8 cellular contexts compared by ENCODE assay signal in the genomic region with DNA sequence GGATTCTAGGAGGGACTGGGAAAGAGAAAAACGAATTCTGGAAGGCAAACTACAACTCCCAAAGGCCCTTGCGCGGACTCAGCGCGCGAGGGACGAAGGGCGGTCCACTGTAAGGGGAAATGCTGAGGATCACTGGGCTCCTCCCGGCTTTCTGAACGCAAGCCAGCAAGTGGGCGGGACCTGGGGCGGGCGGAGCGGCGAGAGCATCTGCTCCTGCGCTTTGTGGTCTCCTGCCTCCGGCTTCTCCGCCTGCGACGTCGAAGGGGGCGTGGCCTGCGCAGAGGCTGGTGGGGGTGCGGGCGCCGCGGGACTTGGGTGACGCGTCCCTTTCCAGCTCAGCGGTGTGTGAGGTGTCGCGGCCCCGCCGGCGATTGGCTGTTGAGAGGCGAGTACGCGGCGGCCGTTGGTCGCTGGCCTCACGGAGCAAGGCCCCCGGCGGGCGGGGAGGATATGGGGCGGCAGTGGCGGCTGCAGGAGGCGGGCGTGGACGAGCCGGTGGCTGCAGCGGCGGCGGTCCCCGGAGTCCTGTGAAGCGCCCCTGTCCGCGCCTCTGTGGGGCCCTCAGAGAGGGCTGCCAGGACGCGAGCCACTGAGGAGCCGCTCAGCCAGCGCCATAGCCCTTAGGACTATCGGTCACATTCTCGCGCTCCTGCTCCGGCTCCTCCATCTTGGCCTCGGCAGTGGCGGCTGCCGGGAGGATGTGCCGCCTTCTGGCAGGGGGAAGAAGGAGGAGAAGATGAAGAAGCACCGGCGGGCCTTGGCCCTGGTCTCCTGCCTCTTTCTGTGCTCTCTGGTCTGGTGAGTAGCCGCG. TPM values are rescaled to one million over a fixed set of nuclear protein-coding genes. Genes with fewer than 3 reads are reported as not detected.
DNase-seq lines count a peak whose midpoint lies in the region; ATAC-seq and TF ChIP-seq lines count a peak whose summit lies in the region.

A gene with protein sequence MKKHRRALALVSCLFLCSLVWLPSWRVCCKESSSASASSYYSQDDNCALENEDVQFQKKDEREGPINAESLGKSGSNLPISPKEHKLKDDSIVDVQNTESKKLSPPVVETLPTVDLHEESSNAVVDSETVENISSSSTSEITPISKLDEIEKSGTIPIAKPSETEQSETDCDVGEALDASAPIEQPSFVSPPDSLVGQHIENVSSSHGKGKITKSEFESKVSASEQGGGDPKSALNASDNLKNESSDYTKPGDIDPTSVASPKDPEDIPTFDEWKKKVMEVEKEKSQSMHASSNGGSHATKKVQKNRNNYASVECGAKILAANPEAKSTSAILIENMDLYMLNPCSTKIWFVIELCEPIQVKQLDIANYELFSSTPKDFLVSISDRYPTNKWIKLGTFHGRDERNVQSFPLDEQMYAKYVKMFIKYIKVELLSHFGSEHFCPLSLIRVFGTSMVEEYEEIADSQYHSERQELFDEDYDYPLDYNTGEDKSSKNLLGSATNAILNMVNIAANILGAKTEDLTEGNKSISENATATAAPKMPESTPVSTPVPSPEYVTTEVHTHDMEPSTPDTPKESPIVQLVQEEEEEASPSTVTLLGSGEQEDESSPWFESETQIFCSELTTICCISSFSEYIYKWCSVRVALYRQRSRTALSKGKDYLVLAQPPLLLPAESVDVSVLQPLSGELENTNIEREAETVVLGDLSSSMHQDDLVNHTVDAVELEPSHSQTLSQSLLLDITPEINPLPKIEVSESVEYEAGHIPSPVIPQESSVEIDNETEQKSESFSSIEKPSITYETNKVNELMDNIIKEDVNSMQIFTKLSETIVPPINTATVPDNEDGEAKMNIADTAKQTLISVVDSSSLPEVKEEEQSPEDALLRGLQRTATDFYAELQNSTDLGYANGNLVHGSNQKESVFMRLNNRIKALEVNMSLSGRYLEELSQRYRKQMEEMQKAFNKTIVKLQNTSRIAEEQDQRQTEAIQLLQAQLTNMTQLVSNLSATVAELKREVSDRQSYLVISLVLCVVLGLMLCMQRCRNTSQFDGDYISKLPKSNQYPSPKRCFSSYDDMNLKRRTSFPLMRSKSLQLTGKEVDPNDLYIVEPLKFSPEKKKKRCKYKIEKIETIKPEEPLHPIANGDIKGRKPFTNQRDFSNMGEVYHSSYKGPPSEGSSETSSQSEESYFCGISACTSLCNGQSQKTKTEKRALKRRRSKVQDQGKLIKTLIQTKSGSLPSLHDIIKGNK (N-terminal part only) (plus strand): TSS at position 451 of the 811 bp plus-strand sequence. CDS start 286 bp downstream, at position 737.

- peak; percentile 83 for ATAC-seq in HG02678 (IDR thresholded peaks at IDR 0.05; ENCODE audit: unreplicated experiment)
- peak; percentile 89 for ATAC-seq in activated naive CD8-positive, alpha-beta T cell treated with anti-CD3 and anti-CD28 coated beads, Interleukin-2, amount 10 ng/mL, durations not matched to agents 7 days and 5 days (ENCODE audit: low read depth)

- peaks cover 46% of the 10 kb centered on the region for H3K79me2 ChIP-seq in SU-DHL-6 (ENCODE audit: insufficient read depth, low read length)

- H3F3A ChIP-seq in SU-DHL-6 (ENCODE audit: insufficient read depth): no peaks in the 10 kb centered on the region

- peak within 1 kb of the TSS; percentile 69 for H3K4me3 ChIP-seq in SU-DHL-6 (ENCODE audit: insufficient read depth, low read length, poor library complexity, severe bottlenecking)
- H3K4me3 ChIP-seq in ovary: peak within 1 kb of the TSS; percentile 98
- peak within 1 kb of the TSS; percentile 75 to 92 (median 79) for H3K4me3 ChIP-seq in thyroid gland (replicated peaks in 1 of 3)

- H3K9me3 ChIP-seq in SU-DHL-6 (ENCODE audit: insufficient read depth, low read length): no peaks in the 10 kb centered on the region
- H3K9me3 ChIP-seq in ovary: no peaks in the 10 kb centered on the region
- no peaks in the 10 kb centered on the region for H3K9me3 ChIP-seq in thyroid gland

- H3K4me1 Mint-ChIP-seq in activated naive CD8-positive, alpha-beta T cell treated with anti-CD3 and anti-CD28 coated beads, Interleukin-2, amount 10 ng/mL, durations not matched to agents 7 days and 5 days: peaks cover 31% of the 10 kb centered on the region

- H4K20me1 ChIP-seq in SU-DHL-6 (ENCODE audit: low read depth, low read length): peaks cover 31% of the 10 kb centered on the region

- no peaks in the 10 kb centered on the region for H3K9me2 ChIP-seq in SU-DHL-6 (replicated peaks; ENCODE audit: insufficient read depth, low read length)

- POLR2A ChIA-PET in activated naive CD8-positive, alpha-beta T cell treated with anti-CD3 and anti-CD28 coated beads, Interleukin-2, amount 10 ng/mL, durations not matched to agents 7 days and 5 days (lab: Charles Lee): interaction anchor here (0.6 to 1.5 kb wide), 15 partner anchors 11 to 1335 kb away, joined by 3 to 6 read pairs (median 3); partner anchors contain the start of genes FASLG, GAS5, PIGC and TNFSF4

- peaks cover 5% of the 10 kb centered on the region for H3K36me3 Mint-ChIP-seq in activated naive CD8-positive, alpha-beta T cell treated with anti-CD3 and anti-CD28 coated beads, Interleukin-2, amount 10 ng/mL, durations not matched to agents 7 days and 5 days

- peak within 1 kb of the TSS; percentile 70 for H3K27ac ChIP-seq in SU-DHL-6 (ENCODE audit: low read depth, low read length)
- H3K27ac ChIP-seq in ovary: peak within 1 kb of the TSS; percentile 82 to 95
- H3K27ac ChIP-seq in thyroid gland: peak within 1 kb of the TSS; percentile 96 to 98 (median 97)

- peak within 1 kb of the TSS; percentile 77 for H3K9ac ChIP-seq in SU-DHL-6 (ENCODE audit: low read length)

- peak; percentile 99 for DNase-seq in NCI-H128 (lab: John Stamatoyannopoulos, UW; ENCODE audit: unreplicated experiment)
- peak; percentile 99 for DNase-seq in activated naive CD8-positive, alpha-beta T cell treated with anti-CD3 and anti-CD28 coated beads, Interleukin-2, amount 10 ng/mL, durations not matched to agents 7 days and 5 days
- peak; percentile 99 to 100 (median 100) for DNase-seq in head of caudate nucleus
- DNase-seq in ovary: peak; percentile 100
- peak; percentile 99 to 100 for DNase-seq in thyroid gland

- H3K27ac Mint-ChIP-seq in activated naive CD8-positive, alpha-beta T cell treated with anti-CD3 and anti-CD28 coated beads, Interleukin-2, amount 10 ng/mL, durations not matched to agents 7 days and 5 days: peak within 1 kb of the TSS; percentile 99

- H3K4me1 ChIP-seq in ovary (ENCODE audit: insufficient read depth) (peaks cover 3% of the 10 kb centered on the region), thyroid gland (peaks cover 8 to 14% of the 10 kb centered on the region in 2 donors)

- peak within 1 kb of the TSS; percentile 84 for H3K4me2 ChIP-seq in SU-DHL-6 (ENCODE audit: low read depth, low read length, poor library complexity, severe bottlenecking)

- peaks cover 10% of the 10 kb centered on the region for H3K27me3 Mint-ChIP-seq in activated naive CD8-positive, alpha-beta T cell treated with anti-CD3 and anti-CD28 coated beads, Interleukin-2, amount 10 ng/mL, durations not matched to agents 7 days and 5 days

- H3K9me3 Mint-ChIP-seq in activated naive CD8-positive, alpha-beta T cell treated with anti-CD3 and anti-CD28 coated beads, Interleukin-2, amount 10 ng/mL, durations not matched to agents 7 days and 5 days: no peaks in the 10 kb centered on the region

- 0 to 1% (median 1%) methylated on average over 49 to 74 of the region's 74 CpGs for WGBS in ovary, 3 donors
- WGBS in thyroid gland, 2 donors: 0% methylated on average over 9 to 15 of the region's 74 CpGs

- peak within 1 kb of the TSS; percentile 97 for H3K4me3 Mint-ChIP-seq in activated naive CD8-positive, alpha-beta T cell treated with anti-CD3 and anti-CD28 coated beads, Interleukin-2, amount 10 ng/mL, durations not matched to agents 7 days and 5 days

- peak within 1 kb of the TSS; percentile 90 for H2AFZ ChIP-seq in SU-DHL-6 (ENCODE audit: low read depth, low read length, severe bottlenecking)

- TF ChIP-seq EP300 in ovary (IDR thresholded peaks at IDR 0.05): peak; percentile 51

- TF ChIP-seq POLR2A in GM10847 (IDR thresholded peaks at IDR 0.05; ENCODE audit: extremely low read depth, insufficient read length): peak; percentile 74
- peak; percentile 94 for TF ChIP-seq POLR2A in ovary (IDR thresholded peaks at IDR 0.05)
- peak; percentile 63 to 98 for TF ChIP-seq POLR2A in thyroid gland (IDR thresholded peaks at IDR 0.05)

- H3K27me3 ChIP-seq in SU-DHL-6 (ENCODE audit: low read length) (no peaks in the 10 kb centered on the region), ovary (no peaks in the 10 kb centered on the region), thyroid gland (no peaks in the 10 kb centered on the region)

- H3K36me3 ChIP-seq in SU-DHL-6 (ENCODE audit: low read length): peaks cover 8% of the 10 kb centered on the region; the same call in 1 of the 2 replicates
- H3K36me3 ChIP-seq in ovary: no peaks in the 10 kb centered on the region
- no peaks in the 10 kb centered on the region for H3K36me3 ChIP-seq in thyroid gland

- intact Hi-C loops in head of caudate nucleus (cut with DNase I) (loop anchor here (5.0 to 10.0 kb wide), 3 partner anchors 88 to 1048 kb away; partner anchors contain the start of genes PIGC, PRRC2C and VAMP4), ovary (cut with DNase I) (no loop called here), thyroid gland (cut with DNase I) (no loop called here)

- no peak for TF ChIP-seq CTCF in SU-DHL-6 (IDR thresholded peaks at IDR 0.05; ENCODE audit: insufficient read depth, low read length, poor library complexity, severe bottlenecking)
- peak in 1 of 3 donors; percentile 33 for TF ChIP-seq CTCF in ovary (IDR thresholded peaks at IDR 0.05)
- TF ChIP-seq CTCF in thyroid gland (IDR thresholded peaks at IDR 0.05): peak in 2 of 6 experiments; percentile 10 to 11

RNA-seq across cellular contexts. Expression of the gene that starts here (rescaled TPM):
- 10 to 100 TPM; 42.5 to 44.5 TPM for total RNA-seq in activated naive CD8-positive, alpha-beta T cell treated with anti-CD3 and anti-CD28 coated beads, Interleukin-2, amount 10 ng/mL, durations not matched to agents 7 days and 5 days
- 10 to 100 TPM; 51.5 to 68.1 (median 59.6) TPM for total RNA-seq in ovary
- 10 to 100 TPM; 14.0 to 20.2 TPM for polyA plus RNA-seq in ovary
- 10 to 100 TPM; 34.7 to 67.9 (median 37.7) TPM for total RNA-seq in thyroid gland

Comparison
In these comparisons a context has a peak if more than half of its experiments do, and no peak if none do; other contexts are left out.
1. Peak in every context shown above with its lines: DNase-seq, ATAC-seq, H3K4me3 ChIP-seq and H3K27ac ChIP-seq.